Comparison of ENCODE assay signal across 1 cellular context in the genomic region with DNA sequence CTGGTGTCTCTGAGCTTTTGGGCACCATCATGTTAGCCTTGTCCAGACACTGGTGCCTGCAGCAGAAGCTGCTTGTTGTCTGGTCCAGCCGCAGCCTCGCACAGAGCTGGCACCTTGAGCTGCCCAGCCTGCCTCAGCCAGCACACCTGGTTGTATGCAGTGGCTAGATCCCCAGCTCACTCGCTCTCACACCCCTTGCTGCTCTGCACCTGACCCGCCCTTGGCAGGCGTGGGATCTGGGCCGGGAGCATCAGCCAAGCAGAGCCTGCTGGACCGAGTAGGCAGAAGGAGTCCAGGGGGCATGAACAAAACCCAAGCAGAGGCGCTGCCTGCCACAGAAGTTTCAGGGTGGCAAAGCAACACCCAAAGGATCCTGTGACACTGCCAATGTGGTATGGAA.
TF ChIP-seq lines count a peak whose summit lies in the region.

No MANE protein-coding gene starts in this region.

TF ChIP-seq in H1, 55 proteins besides CTCF, POLR2A, EP300 and RAD21:
- TF ChIP-seq TBP (IDR thresholded peaks at IDR 0.05; ENCODE audit: low read depth, low read length), result no peak
- TF ChIP-seq SRF (IDR thresholded peaks at IDR 0.05; ENCODE audit: low read depth, low read length), result no peak
- no peak for TF ChIP-seq POU5F1 (IDR thresholded peaks at IDR 0.05; ENCODE audit: low read depth, low read length)
- no peak for TF ChIP-seq MAFK (IDR thresholded peaks at IDR 0.05; ENCODE audit: low read depth, low read length)
- no peak for TF ChIP-seq ASH2L (IDR thresholded peaks at IDR 0.05; ENCODE audit: low read length)
- no peak for TF ChIP-seq TEAD4 (IDR thresholded peaks at IDR 0.05; ENCODE audit: low read depth, low read length)
- no peak for TF ChIP-seq BCL11A (IDR thresholded peaks at IDR 0.05; ENCODE audit: low read depth in 2 of 2, low read length in 2 of 2)
- no peak for TF ChIP-seq SP1 (IDR thresholded peaks at IDR 0.05; ENCODE audit: low read depth, low read length)
- TF ChIP-seq CHD2 (IDR thresholded peaks at IDR 0.05; ENCODE audit: low read length), result no peak
- TF ChIP-seq SIX5 (IDR thresholded peaks at IDR 0.05; ENCODE audit: low read depth, low read length), result no peak
- no peak for TF ChIP-seq RXRA (IDR thresholded peaks at IDR 0.05; ENCODE audit: insufficient read depth, low read depth, low read length)
- no peak for TF ChIP-seq CREB1 (IDR thresholded peaks at IDR 0.05)
- TF ChIP-seq SIRT6 (IDR thresholded peaks at IDR 0.05; ENCODE audit: low read length), result no peak
TF ChIP-seq in H1: peak in this region for 0.
